Comparison of ENCODE assay signal across 1 cellular context in the genomic region with DNA sequence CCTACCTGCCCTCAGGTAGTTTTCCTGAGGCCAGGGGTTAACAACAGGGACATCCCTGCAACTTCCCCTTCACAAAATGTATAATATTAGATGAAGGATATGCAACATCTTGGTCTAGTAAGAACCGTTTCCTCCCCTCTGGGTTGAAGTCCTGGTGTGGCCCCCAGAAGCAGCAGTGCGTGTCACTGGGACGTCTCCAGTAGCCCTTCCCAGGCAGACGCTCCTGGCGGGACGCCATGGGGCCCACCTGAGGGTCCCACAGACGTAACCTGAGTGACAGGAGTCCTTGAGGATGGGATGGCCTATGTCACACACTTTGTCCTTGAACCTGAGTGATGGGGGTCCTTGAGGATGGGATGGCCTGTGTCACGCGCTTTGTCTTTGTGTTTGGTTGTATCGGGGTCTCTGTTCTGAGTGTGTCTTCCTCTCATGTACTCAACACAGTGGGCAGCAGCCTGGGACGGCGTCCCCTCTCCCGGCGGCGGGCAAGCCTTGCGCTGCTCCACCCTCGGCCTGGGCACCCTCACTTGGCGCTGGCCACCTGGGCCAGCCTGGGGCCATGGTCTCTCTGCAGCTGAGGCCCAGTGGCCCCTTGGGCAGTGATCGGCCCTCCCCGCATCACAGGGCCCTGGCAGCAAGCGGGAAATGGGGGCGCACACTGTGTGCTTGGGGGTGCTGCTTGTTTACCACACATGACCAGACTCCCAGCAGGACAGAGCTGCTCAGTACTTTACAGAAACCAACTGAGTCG.
TF ChIP-seq lines count a peak whose summit lies in the region.

No MANE protein-coding gene starts in this region.

TF ChIP-seq in IMR-90, 13 proteins besides CTCF, POLR2A, EP300 and RAD21:
- TF ChIP-seq NFE2L2 (IDR thresholded peaks at IDR 0.05; ENCODE audit: low read depth, low read length), result no peak
- no peak for TF ChIP-seq BHLHE40 (IDR thresholded peaks at IDR 0.05; ENCODE audit: low read depth, low read length)
- TF ChIP-seq CHD1 (IDR thresholded peaks at IDR 0.05; ENCODE audit: low read depth, low read length), result no peak
- no peak for TF ChIP-seq RFX5 (IDR thresholded peaks at IDR 0.05; ENCODE audit: low read depth, low read length)
- no peak for TF ChIP-seq SMC3 (IDR thresholded peaks at IDR 0.05; ENCODE audit: low read depth, low read length)
- no peak for TF ChIP-seq RCOR1 (IDR thresholded peaks at IDR 0.05; ENCODE audit: insufficient replicate concordance, low read length)
- TF ChIP-seq CEBPB (IDR thresholded peaks at IDR 0.05; ENCODE audit: low read depth, low read length), result no peak
- TF ChIP-seq MXI1 (IDR thresholded peaks at IDR 0.05; ENCODE audit: borderline replicate concordance, low read depth, low read length), result no peak
- no peak for TF ChIP-seq MAFK (IDR thresholded peaks at IDR 0.05; ENCODE audit: low read depth, low read length)
- TF ChIP-seq MAZ (IDR thresholded peaks at IDR 0.05; ENCODE audit: borderline replicate concordance, low read depth, low read length), result no peak
- TF ChIP-seq FOS (IDR thresholded peaks at IDR 0.05; ENCODE audit: low read depth, low read length), result no peak
- TF ChIP-seq, protein P1, sequence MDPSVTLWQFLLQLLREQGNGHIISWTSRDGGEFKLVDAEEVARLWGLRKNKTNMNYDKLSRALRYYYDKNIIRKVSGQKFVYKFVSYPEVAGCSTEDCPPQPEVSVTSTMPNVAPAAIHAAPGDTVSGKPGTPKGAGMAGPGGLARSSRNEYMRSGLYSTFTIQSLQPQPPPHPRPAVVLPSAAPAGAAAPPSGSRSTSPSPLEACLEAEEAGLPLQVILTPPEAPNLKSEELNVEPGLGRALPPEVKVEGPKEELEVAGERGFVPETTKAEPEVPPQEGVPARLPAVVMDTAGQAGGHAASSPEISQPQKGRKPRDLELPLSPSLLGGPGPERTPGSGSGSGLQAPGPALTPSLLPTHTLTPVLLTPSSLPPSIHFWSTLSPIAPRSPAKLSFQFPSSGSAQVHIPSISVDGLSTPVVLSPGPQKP (IDR thresholded peaks at IDR 0.05; ENCODE audit: borderline replicate concordance, low read depth, low read length), result no peak
- TF ChIP-seq, protein P2, sequence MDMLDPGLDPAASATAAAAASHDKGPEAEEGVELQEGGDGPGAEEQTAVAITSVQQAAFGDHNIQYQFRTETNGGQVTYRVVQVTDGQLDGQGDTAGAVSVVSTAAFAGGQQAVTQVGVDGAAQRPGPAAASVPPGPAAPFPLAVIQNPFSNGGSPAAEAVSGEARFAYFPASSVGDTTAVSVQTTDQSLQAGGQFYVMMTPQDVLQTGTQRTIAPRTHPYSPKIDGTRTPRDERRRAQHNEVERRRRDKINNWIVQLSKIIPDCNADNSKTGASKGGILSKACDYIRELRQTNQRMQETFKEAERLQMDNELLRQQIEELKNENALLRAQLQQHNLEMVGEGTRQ (IDR thresholded peaks at IDR 0.05; ENCODE audit: low read depth, low read length), result no peak
